In genomic region chr17:36722903-36723263, GRCh38 we compare ENCODE assay signal across 1 cellular context.
TF ChIP-seq lines count a peak whose summit lies in the region.

No MANE protein-coding gene starts in this region.

TF ChIP-seq in HEK293, 187 proteins besides CTCF, POLR2A, EP300 and RAD21 (continued from another document):
- no peak for TF ChIP-seq PRDM2 (tag by site-specific recombination; IDR thresholded peaks at IDR 0.05; ENCODE audit: borderline replicate concordance)
- 0 out of 2 replicates have a peak, but pooled peaks have one; percentile 5 for TF ChIP-seq SP3 (tag by site-specific recombination; IDR thresholded peaks at IDR 0.05)
- peak; percentile 57 for TF ChIP-seq ZNF692 (tag by site-specific recombination; IDR thresholded peaks at IDR 0.05)
- no peak for TF ChIP-seq KLF16 (tag by site-specific recombination; IDR thresholded peaks at IDR 0.05)
